In genomic region chr9:27770541-27770940, GRCh38 we compare ENCODE assay signal across 29 cellular contexts.
"Had no signal": no experiment of that assay in that cellular context is flagged by ENCODE, and none has a peak within 500 bp of the region (broad histone marks: within the 10 kb centered on the region; RNA-seq: fewer than 3 reads in every experiment).

No MANE protein-coding gene starts in this region.

- H3K4me3 Mint-ChIP-seq: immature natural killer cell; memory B cell; naive B cell; natural killer cell treated with Interleukin-12 subunit alpha and Interleukin-12 subunit beta and Interleukin-15 and Interleukin-18, amount 100 ng/mL, for 72 hours; stimulated activated effector memory CD8-positive, alpha-beta T cell treated with anti-CD3 and anti-CD28 coated beads, Interleukin-12 subunit alpha, Interleukin-12 subunit beta, amount 100 ng/mL, for 72 hours; stimulated activated naive CD8-positive, alpha-beta T cell treated with anti-CD3 and anti-CD28 coated beads, Interleukin-15, Interleukin-2, amounts not matched to agents 100 ng/mL and 50 ng/mL, for 24 hours had no signal

- DNase-seq: heart left ventricle; hypothalamus; immature natural killer cell; left ventricle myocardium inferior; naive B cell; pancreas; posterior cingulate gyrus; retina; right cardiac atrium; stimulated activated CD4-positive, alpha-beta T cell treated with anti-CD3 and anti-CD28 coated beads, Interleukin-12 subunit alpha, Interleukin-12 subunit beta, amount 100 ng/mL, for 4 hours; stimulated activated CD4-positive, alpha-beta T cell treated with anti-CD3 and anti-CD28 coated beads, Interleukin-15, amount 100 ng/mL, for 24 hours; stimulated activated CD4-positive, alpha-beta T cell treated with anti-CD3 and anti-CD28 coated beads, Interleukin-2, amount 100 ng/mL, for 24 hours; stimulated activated CD4-positive, alpha-beta T cell treated with anti-CD3 and anti-CD28 coated beads, Interleukin-4, amount 100 ng/mL, for 1 hour; stimulated activated naive CD4-positive, alpha-beta T cell; tibial artery; trophoblast cell; upper lobe of right lung had no signal

- H3K4me1 ChIP-seq: heart left ventricle, left ventricle myocardium inferior, pancreas, prostate gland, suprapubic skin, tibial artery, upper lobe of right lung had no signal

- H3K4me1 Mint-ChIP-seq: immature natural killer cell; memory B cell; naive B cell; stimulated activated effector memory CD8-positive, alpha-beta T cell treated with anti-CD3 and anti-CD28 coated beads, Interleukin-12 subunit alpha, Interleukin-12 subunit beta, amount 100 ng/mL, for 72 hours had no signal

- H3K27me3 ChIP-seq: heart left ventricle, pancreas, suprapubic skin, tibial artery, upper lobe of right lung had no signal

- ATAC-seq: heart left ventricle; natural killer cell treated with Interleukin-12 subunit alpha and Interleukin-12 subunit beta and Interleukin-15 and Interleukin-18, amount 100 ng/mL, for 72 hours; pancreas; right cardiac atrium; sciatic nerve; stimulated activated effector memory CD8-positive, alpha-beta T cell treated with anti-CD3 and anti-CD28 coated beads, Interleukin-12 subunit alpha, Interleukin-12 subunit beta, amount 100 ng/mL, for 72 hours; upper lobe of right lung had no signal

- H3K9me3 ChIP-seq: heart left ventricle, left ventricle myocardium inferior, pancreas, prostate gland, suprapubic skin, thoracic aorta, tibial artery, upper lobe of right lung had no signal

- H3K36me3 ChIP-seq: heart left ventricle, left ventricle myocardium inferior, pancreas, prostate gland, suprapubic skin, thoracic aorta, tibial artery, upper lobe of right lung had no signal

- H3K36me3 Mint-ChIP-seq: immature natural killer cell; memory B cell; naive B cell; natural killer cell treated with Interleukin-12 subunit alpha and Interleukin-12 subunit beta and Interleukin-15 and Interleukin-18, amount 100 ng/mL, for 72 hours; stimulated activated effector memory CD8-positive, alpha-beta T cell treated with anti-CD3 and anti-CD28 coated beads, Interleukin-12 subunit alpha, Interleukin-12 subunit beta, amount 100 ng/mL, for 72 hours had no signal

- H3K27me3 Mint-ChIP-seq: natural killer cell treated with Interleukin-12 subunit alpha and Interleukin-12 subunit beta and Interleukin-15 and Interleukin-18, amount 100 ng/mL, for 72 hours; stimulated activated naive CD8-positive, alpha-beta T cell treated with anti-CD3 and anti-CD28 coated beads, Interleukin-15, Interleukin-2, amounts not matched to agents 100 ng/mL and 50 ng/mL, for 24 hours had no signal

- H3K27ac Mint-ChIP-seq: immature natural killer cell; memory B cell; naive B cell; natural killer cell treated with Interleukin-12 subunit alpha and Interleukin-12 subunit beta and Interleukin-15 and Interleukin-18, amount 100 ng/mL, for 72 hours; stimulated activated effector memory CD8-positive, alpha-beta T cell treated with anti-CD3 and anti-CD28 coated beads, Interleukin-12 subunit alpha, Interleukin-12 subunit beta, amount 100 ng/mL, for 72 hours; stimulated activated naive CD8-positive, alpha-beta T cell treated with anti-CD3 and anti-CD28 coated beads, Interleukin-15, Interleukin-2, amounts not matched to agents 100 ng/mL and 50 ng/mL, for 24 hours had no signal

- H3K9me3 Mint-ChIP-seq: naive B cell; stimulated activated naive CD8-positive, alpha-beta T cell treated with anti-CD3 and anti-CD28 coated beads, Interleukin-15, Interleukin-2, amounts not matched to agents 100 ng/mL and 50 ng/mL, for 24 hours had no signal

- H3K27ac ChIP-seq: heart left ventricle, left ventricle myocardium inferior, pancreas, prostate gland, suprapubic skin, thoracic aorta, tibial artery, upper lobe of right lung had no signal

- H3K4me3 ChIP-seq: heart left ventricle, left ventricle myocardium inferior, lung, pancreas, prostate gland, skin epidermis, suprapubic skin, thoracic aorta, tibial artery, upper lobe of right lung had no signal

- FAIRE-seq: islet of Langerhans, pancreas, urothelium cell line had no signal
